ENCODE assay signal across 1 cellular context in the genomic region with DNA sequence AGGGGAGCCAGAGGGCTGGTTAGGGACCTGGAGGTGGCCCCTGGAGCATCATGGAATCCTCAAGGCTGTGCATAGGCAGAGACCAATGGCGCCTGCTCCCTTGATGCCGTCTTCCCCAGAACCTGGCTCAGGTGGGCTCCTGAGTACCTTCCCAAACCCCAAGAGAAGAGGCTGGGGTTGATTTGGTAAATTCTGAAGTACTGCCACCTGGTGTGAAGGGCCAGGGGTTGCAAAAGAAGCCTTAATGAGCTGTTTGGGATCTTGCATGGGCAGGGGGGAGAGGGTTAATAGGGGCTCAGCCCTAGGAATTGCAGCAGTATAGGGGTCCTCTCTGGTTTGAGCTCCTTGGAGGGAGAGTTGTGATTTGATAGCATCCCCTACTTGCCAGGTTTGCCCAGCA.
TF ChIP-seq lines count a peak whose summit lies in the region.

No MANE protein-coding gene starts in this region.

TF ChIP-seq in GM12878, 131 proteins besides CTCF, POLR2A, EP300 and RAD21:
- TF ChIP-seq CHD4 (IDR thresholded peaks at IDR 0.05) (no peak), SPI1 (IDR thresholded peaks at IDR 0.05; ENCODE audit: borderline replicate concordance, insufficient read depth, low read depth, low read length) (no peak), BCLAF1 (IDR thresholded peaks at IDR 0.05) (no peak), RCOR1 (conservative IDR thresholded peaks at IDR 0.05; ENCODE audit: low read depth, low read length) (no peak), PML (IDR thresholded peaks at IDR 0.05; ENCODE audit: low read length) (no peak), NFYA (IDR thresholded peaks at IDR 0.05; ENCODE audit: borderline replicate concordance, low read depth, low read length) (no peak), FOS (IDR thresholded peaks at IDR 0.05; ENCODE audit: borderline replicate concordance, extremely low read depth, insufficient read length) (no peak), JUND (IDR thresholded peaks at IDR 0.05; ENCODE audit: low read depth, low read length) (no peak), ZBTB40 (IDR thresholded peaks at IDR 0.05; ENCODE audit: borderline replicate concordance) (no peak)
TF ChIP-seq in GM12878: peak in this region for 0.
